In the genomic region with DNA sequence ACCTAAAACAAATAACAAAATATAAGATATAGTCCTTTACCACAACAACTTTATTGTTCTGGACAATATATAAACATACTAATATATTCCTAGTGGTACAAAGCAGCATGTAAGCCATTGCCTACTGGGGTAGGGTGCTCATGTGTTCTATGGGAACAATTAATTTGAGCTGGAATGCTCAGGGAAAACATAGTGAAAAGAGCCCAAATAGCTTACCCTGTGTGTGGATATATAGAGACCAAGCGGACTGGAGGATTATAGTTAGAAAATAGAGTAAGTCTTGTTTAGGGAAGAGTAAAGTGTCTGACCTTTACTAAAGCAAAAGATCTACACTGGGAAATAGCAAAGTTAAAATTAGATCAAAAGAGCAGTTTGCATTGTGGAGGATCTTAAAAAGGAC, we compare ENCODE assay signal across 29 cellular contexts.
"Had no signal": no experiment of that assay in that cellular context is flagged by ENCODE, and none has a peak within 500 bp of the region (broad histone marks: within the 10 kb centered on the region; RNA-seq: fewer than 3 reads in every experiment).

No MANE protein-coding gene starts in this region.

- H3K4me3 ChIP-seq: stomach, suprapubic skin, testis, thoracic aorta, thyroid gland, tibial artery, tibial nerve, transverse colon, upper lobe of left lung, upper lobe of right lung, uterus, vagina had no signal

- H3K36me3 ChIP-seq: stomach, suprapubic skin, thoracic aorta, thyroid gland, tibial artery, tibial nerve, transverse colon, upper lobe of left lung, upper lobe of right lung, uterus, vagina had no signal

- H3K27me3 ChIP-seq: stomach, suprapubic skin, testis, thyroid gland, tibial artery, tibial nerve, transverse colon, upper lobe of left lung, upper lobe of right lung, uterus, vagina had no signal

- H3K27me3 Mint-ChIP-seq: stimulated activated naive B cell treated with anti-CD40 and anti-IgM and Interleukin-4, amounts not matched to agents 10 μg/mL and 1 μg/mL and 100 μg/mL, for 72 hours had no signal

- H3K27ac Mint-ChIP-seq: stimulated activated effector memory CD8-positive, alpha-beta T cell treated with anti-CD3 and anti-CD28 coated beads, Interleukin-12 subunit alpha, Interleukin-12 subunit beta, amount 100 ng/mL, for 72 hours; stimulated activated memory B cell treated with anti-CD40 and anti-IgM and Interleukin-4, amounts not matched to agents 10 μg/mL and 1 μg/mL and 100 μg/mL, for 72 hours; stimulated activated naive B cell treated with anti-CD40 and anti-IgM and Interleukin-4, amounts not matched to agents 10 μg/mL and 1 μg/mL and 100 μg/mL, for 72 hours; stimulated activated naive CD8-positive, alpha-beta T cell treated with anti-CD3 and anti-CD28 coated beads, Interleukin-15, amount 100 ng/mL, for 72 hours; stimulated activated naive CD8-positive, alpha-beta T cell treated with anti-CD3 and anti-CD28 coated beads, Interleukin-15, Interleukin-2, amounts not matched to agents 100 ng/mL and 50 ng/mL, for 24 hours; type B pancreatic cell had no signal

- H3K9me3 ChIP-seq: stomach, suprapubic skin, testis, thoracic aorta, thyroid gland, tibial artery, tibial nerve, transverse colon, upper lobe of left lung, upper lobe of right lung, uterus, vagina had no signal

- H3K4me1 Mint-ChIP-seq: stimulated activated effector memory CD8-positive, alpha-beta T cell treated with anti-CD3 and anti-CD28 coated beads, Interleukin-12 subunit alpha, Interleukin-12 subunit beta, amount 100 ng/mL, for 72 hours; stimulated activated memory B cell treated with anti-CD40 and anti-IgM and Interleukin-4, amounts not matched to agents 10 μg/mL and 1 μg/mL and 100 μg/mL, for 72 hours; stimulated activated naive B cell treated with anti-CD40 and anti-IgM and Interleukin-4, amounts not matched to agents 10 μg/mL and 1 μg/mL and 100 μg/mL, for 72 hours; stimulated activated naive CD8-positive, alpha-beta T cell treated with anti-CD3 and anti-CD28 coated beads, Interleukin-15, amount 100 ng/mL, for 72 hours had no signal

- H3K4me3 Mint-ChIP-seq: stimulated activated effector memory CD8-positive, alpha-beta T cell treated with anti-CD3 and anti-CD28 coated beads, Interleukin-12 subunit alpha, Interleukin-12 subunit beta, amount 100 ng/mL, for 72 hours; stimulated activated memory B cell treated with anti-CD40 and anti-IgM and Interleukin-4, amounts not matched to agents 10 μg/mL and 1 μg/mL and 100 μg/mL, for 72 hours; stimulated activated naive B cell treated with anti-CD40 and anti-IgM and Interleukin-4, amounts not matched to agents 10 μg/mL and 1 μg/mL and 100 μg/mL, for 72 hours; stimulated activated naive CD8-positive, alpha-beta T cell treated with anti-CD3 and anti-CD28 coated beads, Interleukin-15, amount 100 ng/mL, for 72 hours; stimulated activated naive CD8-positive, alpha-beta T cell treated with anti-CD3 and anti-CD28 coated beads, Interleukin-15, Interleukin-2, amounts not matched to agents 100 ng/mL and 50 ng/mL, for 24 hours; type B pancreatic cell had no signal

- H3K9me3 Mint-ChIP-seq: stimulated activated effector memory CD8-positive, alpha-beta T cell treated with anti-CD3 and anti-CD28 coated beads, Interleukin-12 subunit alpha, Interleukin-12 subunit beta, amount 100 ng/mL, for 72 hours; stimulated activated memory B cell treated with anti-CD40 and anti-IgM and Interleukin-4, amounts not matched to agents 10 μg/mL and 1 μg/mL and 100 μg/mL, for 72 hours; stimulated activated naive B cell treated with anti-CD40 and anti-IgM and Interleukin-4, amounts not matched to agents 10 μg/mL and 1 μg/mL and 100 μg/mL, for 72 hours; stimulated activated naive CD8-positive, alpha-beta T cell treated with anti-CD3 and anti-CD28 coated beads, Interleukin-15, amount 100 ng/mL, for 72 hours; stimulated activated naive CD8-positive, alpha-beta T cell treated with anti-CD3 and anti-CD28 coated beads, Interleukin-15, Interleukin-2, amounts not matched to agents 100 ng/mL and 50 ng/mL, for 24 hours had no signal

- H3K36me3 Mint-ChIP-seq: stimulated activated effector memory CD8-positive, alpha-beta T cell treated with anti-CD3 and anti-CD28 coated beads, Interleukin-12 subunit alpha, Interleukin-12 subunit beta, amount 100 ng/mL, for 72 hours; stimulated activated memory B cell treated with anti-CD40 and anti-IgM and Interleukin-4, amounts not matched to agents 10 μg/mL and 1 μg/mL and 100 μg/mL, for 72 hours; stimulated activated naive B cell treated with anti-CD40 and anti-IgM and Interleukin-4, amounts not matched to agents 10 μg/mL and 1 μg/mL and 100 μg/mL, for 72 hours had no signal

- DNase-seq: stimulated activated CD4-positive, alpha-beta T cell treated with anti-CD3 and anti-CD28 coated beads, Interleukin-2, amount 100 ng/mL, for 48 hours; stimulated activated CD4-positive, alpha-beta T cell treated with anti-CD3 and anti-CD28 coated beads, Interleukin-4, amount 100 ng/mL, for 1 hour; stimulated activated CD4-positive, alpha-beta T cell treated with anti-CD3 and anti-CD28 coated beads, Interleukin-4, amount 100 ng/mL, for 24 hours; stimulated activated CD4-positive, alpha-beta T cell treated with anti-CD3 and anti-CD28 coated beads, Interleukin-4, amount 100 ng/mL, for 4 hours; stimulated activated CD8-positive, alpha-beta memory T cell treated with anti-CD3 and anti-CD28 coated beads, Interleukin-4, amount 100 ng/mL, for 48 hours; stimulated activated naive B cell treated with anti-CD40 and anti-IgM and Interleukin-4, amounts not matched to agents 10 μg/mL and 1 μg/mL and 100 μg/mL, for 72 hours; stimulated activated naive CD4-positive, alpha-beta T cell; stimulated activated naive CD4-positive, alpha-beta T cell treated with Interleukin-2 at 50 U/mL for 16 hours; stimulated activated naive CD8-positive, alpha-beta T cell treated with anti-CD3 and anti-CD28 coated beads, Interleukin-15, amount 100 ng/mL, for 72 hours; stimulated activated naive CD8-positive, alpha-beta T cell treated with anti-CD3 and anti-CD28 coated beads, Interleukin-15, Interleukin-2, amounts not matched to agents 100 U/mL and 50 U/mL, for 24 hours; stomach; substantia nigra; testis; thyroid gland; tibial artery; transverse colon; trophoblast cell; upper lobe of left lung; upper lobe of right lung; uterus had no signal

- H3K4me1 ChIP-seq: stomach, suprapubic skin, testis, thyroid gland, tibial nerve, upper lobe of left lung, upper lobe of right lung, uterus, vagina had no signal

- H3K27ac ChIP-seq: stomach, suprapubic skin, testis, thoracic aorta, thyroid gland, tibial artery, tibial nerve, transverse colon, upper lobe of left lung, upper lobe of right lung, uterus, vagina had no signal

- FAIRE-seq: urothelium cell line had no signal

- ATAC-seq: stimulated activated effector memory CD8-positive, alpha-beta T cell treated with anti-CD3 and anti-CD28 coated beads, Interleukin-12 subunit alpha, Interleukin-12 subunit beta, amount 100 ng/mL, for 72 hours; stimulated activated memory B cell treated with anti-CD40 and anti-IgM and Interleukin-4, amounts not matched to agents 10 μg/mL and 1 μg/mL and 100 μg/mL, for 72 hours; stimulated activated naive B cell treated with anti-CD40 and anti-IgM and Interleukin-4, amounts not matched to agents 10 μg/mL and 1 μg/mL and 100 μg/mL, for 72 hours; stimulated activated naive CD8-positive, alpha-beta T cell treated with anti-CD3 and anti-CD28 coated beads, Interleukin-15, amount 100 ng/mL, for 72 hours; stimulated activated naive CD8-positive, alpha-beta T cell treated with anti-CD3 and anti-CD28 coated beads, Interleukin-15, Interleukin-2, amounts not matched to agents 100 U/mL and 50 U/mL, for 24 hours; upper lobe of right lung had no signal
